ENCODE assay signal across 36 cellular contexts in the genomic region with DNA sequence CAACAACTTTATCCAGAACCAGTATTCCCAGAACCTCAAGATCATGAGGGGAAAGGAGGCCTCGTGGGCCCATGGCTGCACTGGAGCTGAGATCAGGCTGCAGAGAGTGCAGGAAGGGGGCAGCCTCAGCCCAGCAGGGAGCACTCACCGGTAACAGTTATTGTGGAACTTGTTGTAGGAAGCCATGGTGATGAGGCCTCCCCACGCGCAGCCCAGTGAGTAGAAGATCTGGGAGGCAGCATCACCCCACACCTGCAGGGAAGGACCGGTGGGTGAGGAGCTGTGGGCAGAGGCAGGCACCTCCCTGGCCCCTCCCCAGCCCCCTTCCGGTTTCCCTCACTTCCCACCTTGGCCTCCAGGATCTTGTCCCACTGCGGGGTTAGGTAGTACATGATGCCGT.
"Had no signal": no experiment of that assay in that cellular context is flagged by ENCODE, and none has a peak within 500 bp of the region (broad histone marks: within the 10 kb centered on the region; RNA-seq: fewer than 3 reads in every experiment).

No MANE protein-coding gene starts in this region.

- H3K27me3 Mint-ChIP-seq: activated B cell treated with CpG ODN at 0.5 μM for 24 hours; activated CD4-positive, alpha-beta memory T cell treated with anti-CD3 and anti-CD28 coated beads for 36 hours; activated CD4-positive, alpha-beta T cell treated with anti-CD3 and anti-CD28 coated beads, Interleukin-2, amount 10 ng/mL, durations not matched to agents 24 days and 14 days; activated CD8-positive, alpha-beta T cell treated with anti-CD3 and anti-CD28 coated beads for 36 hours; activated naive CD8-positive, alpha-beta T cell treated with anti-CD3 and anti-CD28 coated beads for 36 hours; activated T-helper 17 cell treated with anti-CD3 and anti-CD28 coated beads, Interleukin-2, amount 50 U/mL, for 72 hours had no signal

- ATAC-seq: activated CD8-positive, alpha-beta T cell treated with anti-CD3 and anti-CD28 coated beads for 36 hours; activated naive CD4-positive, alpha-beta T cell treated with anti-CD3 and anti-CD28 coated beads, Interleukin-2, amount 50 U/mL, for 72 hours; activated T-cell treated with anti-CD3 and anti-CD28 coated beads, Interleukin-2, amount 50 U/mL, for 4 hours; activated T-cell treated with anti-CD3 and anti-CD28 coated beads, Interleukin-2, amount 50 U/mL, for 72 hours; activated T-helper 17 cell treated with anti-CD3 and anti-CD28 coated beads, Interleukin-2, amount 50 U/mL, for 72 hours; body of pancreas had no signal

- H3K9me3 Mint-ChIP-seq: activated B cell treated with CpG ODN at 0.5 μM for 24 hours; activated CD4-positive, alpha-beta memory T cell treated with anti-CD3 and anti-CD28 coated beads for 36 hours; activated CD4-positive, alpha-beta T cell treated with anti-CD3 and anti-CD28 coated beads, Interleukin-2, amount 10 ng/mL, durations not matched to agents 24 days and 14 days; activated CD8-positive, alpha-beta T cell treated with anti-CD3 and anti-CD28 coated beads for 36 hours; activated naive CD4-positive, alpha-beta T cell treated with anti-CD3 and anti-CD28 coated beads for 36 hours; activated naive CD4-positive, alpha-beta T cell treated with anti-CD3 and anti-CD28 coated beads, Interleukin-2, amount 50 U/mL, for 72 hours; activated naive CD8-positive, alpha-beta T cell treated with anti-CD3 and anti-CD28 coated beads for 36 hours; activated T-cell treated with anti-CD3 and anti-CD28 coated beads, Interleukin-2, amount 50 U/mL, for 4 hours; activated T-cell treated with anti-CD3 and anti-CD28 coated beads, Interleukin-2, amount 50 U/mL, for 72 hours; activated T-helper 1 cell treated with anti-CD3 and anti-CD28 coated beads, Interleukin-12 subunit alpha, Interleukin-12 subunit beta, Interleukin-2, Interleukin-4 antibody, amounts not matched to agents 30 ng/mL and 10 ng/mL and 1 ng/mL, durations not matched to agents 14 hours and 24 hours and 36 hours; activated T-helper 17 cell treated with anti-CD3 and anti-CD28 coated beads, Interleukin-2, amount 50 U/mL, for 72 hours; T-helper 1 cell treated with Interleukin-12 subunit alpha and Interleukin-12 subunit beta and Interleukin-4 antibody, amounts not matched to agents 30 μg/mL and 1 μg/mL, for 36 hours; T-helper 2 cell treated with Interferon-gamma antibody and Interleukin-4, amounts not matched to agents 5 μg/mL and 100 μg/mL, for 36 hours had no signal

- H3K27ac ChIP-seq: adrenal gland, body of pancreas, brain microvascular endothelial cell, breast epithelium, VCaP had no signal

- H3K9me3 ChIP-seq: adrenal gland, body of pancreas, breast epithelium had no signal

- H3K4me3 Mint-ChIP-seq: activated B cell treated with CpG ODN at 0.5 μM for 24 hours; activated CD4-positive, alpha-beta memory T cell treated with anti-CD3 and anti-CD28 coated beads for 36 hours; activated CD4-positive, alpha-beta T cell treated with anti-CD3 and anti-CD28 coated beads, Interleukin-2, amount 10 ng/mL, durations not matched to agents 24 days and 14 days; activated CD8-positive, alpha-beta T cell treated with anti-CD3 and anti-CD28 coated beads for 36 hours; activated naive CD4-positive, alpha-beta T cell treated with anti-CD3 and anti-CD28 coated beads for 36 hours; activated naive CD8-positive, alpha-beta T cell treated with anti-CD3 and anti-CD28 coated beads for 36 hours; activated T-cell treated with anti-CD3 and anti-CD28 coated beads, Interleukin-2, amount 50 U/mL, for 4 hours; activated T-cell treated with anti-CD3 and anti-CD28 coated beads, Interleukin-2, amount 50 U/mL, for 72 hours; activated T-helper 1 cell treated with anti-CD3 and anti-CD28 coated beads, Interleukin-12 subunit alpha, Interleukin-12 subunit beta, Interleukin-2, Interleukin-4 antibody, amounts not matched to agents 30 ng/mL and 10 ng/mL and 1 ng/mL, durations not matched to agents 14 hours and 24 hours and 36 hours; activated T-helper 17 cell treated with anti-CD3 and anti-CD28 coated beads, Interleukin-2, amount 50 U/mL, for 72 hours; T-helper 1 cell treated with Interleukin-12 subunit alpha and Interleukin-12 subunit beta and Interleukin-4 antibody, amounts not matched to agents 30 μg/mL and 1 μg/mL, for 36 hours; T-helper 2 cell treated with Interferon-gamma antibody and Interleukin-4, amounts not matched to agents 5 μg/mL and 100 μg/mL, for 36 hours had no signal

- H3K27me3 ChIP-seq: adrenal gland, body of pancreas, brain microvascular endothelial cell, breast epithelium had no signal

- H3K4me1 Mint-ChIP-seq: activated B cell treated with CpG ODN at 0.5 μM for 24 hours; activated T-helper 17 cell treated with anti-CD3 and anti-CD28 coated beads, Interleukin-2, amount 50 U/mL, for 72 hours had no signal

- FAIRE-seq: astrocyte, TTC549 had no signal

- DNase-seq: activated B cell treated with CpG ODN at 0.5 μM for 24 hours; activated CD4-positive, alpha-beta memory T cell treated with anti-CD3 and anti-CD28 coated beads for 36 hours; activated CD4-positive, alpha-beta T cell treated with anti-CD3 and anti-CD28 coated beads for 4 hours; activated CD4-positive, alpha-beta T cell treated with anti-CD3 and anti-CD28 coated beads, Interleukin-2, amount 10 ng/mL, durations not matched to agents 24 days and 14 days; activated CD4-positive, alpha-beta T cell treated with anti-CD3 and anti-CD28 coated beads, Interleukin-2, amount 50 U/mL, for 1 hour; activated CD4-positive, alpha-beta T cell treated with anti-CD3 and anti-CD28 coated beads, Interleukin-2, amount 50 U/mL, for 4 hours; activated CD4-positive, CD25-positive, alpha-beta regulatory T cell treated with anti-CD3 and anti-CD28 coated beads, Interleukin-2, amount 50 U/mL, for 72 hours; activated CD8-positive, alpha-beta memory T cell treated with anti-CD3 and anti-CD28 coated beads, Interleukin-2, amount 50 U/mL, for 4 hours; activated CD8-positive, alpha-beta T cell treated with anti-CD3 and anti-CD28 coated beads for 36 hours; activated effector memory CD4-positive, alpha-beta T cell treated with anti-CD3 and anti-CD28 coated beads, Interleukin-2, amount 50 U/mL, for 16 hours; activated gamma-delta T cell treated with Interleukin-2 at 50 U/mL for 16 hours; activated naive CD4-positive, alpha-beta T cell; activated naive CD4-positive, alpha-beta T cell treated with anti-CD3 and anti-CD28 coated beads for 36 hours; activated naive CD4-positive, alpha-beta T cell treated with anti-CD3 and anti-CD28 coated beads, Interleukin-2, amount 50 U/mL, for 16 hours; activated naive CD8-positive, alpha-beta T cell treated with anti-CD3 and anti-CD28 coated beads for 36 hours; activated T-cell treated with anti-CD3 and anti-CD28 coated beads for 4 hours; activated T-cell treated with anti-CD3 and anti-CD28 coated beads, Interleukin-2, amount 50 U/mL, for 1 hour; activated T-cell treated with anti-CD3 and anti-CD28 coated beads, Interleukin-2, amount 50 U/mL, for 4 hours; activated T-cell treated with anti-CD3 and anti-CD28 coated beads, Interleukin-2, amount 50 U/mL, for 72 hours; adrenal gland; amniotic stem cell; body of pancreas; brain microvascular endothelial cell; central memory CD4-positive, alpha-beta T cell; T-helper 1 cell; T-helper 2 cell; T-helper 9 cell had no signal

- H3K27ac Mint-ChIP-seq: activated B cell treated with CpG ODN at 0.5 μM for 24 hours; activated CD4-positive, alpha-beta memory T cell treated with anti-CD3 and anti-CD28 coated beads for 36 hours; activated CD4-positive, alpha-beta T cell treated with anti-CD3 and anti-CD28 coated beads, Interleukin-2, amount 10 ng/mL, durations not matched to agents 24 days and 14 days; activated CD8-positive, alpha-beta T cell treated with anti-CD3 and anti-CD28 coated beads for 36 hours; activated naive CD4-positive, alpha-beta T cell treated with anti-CD3 and anti-CD28 coated beads for 36 hours; activated naive CD4-positive, alpha-beta T cell treated with anti-CD3 and anti-CD28 coated beads, Interleukin-2, amount 50 U/mL, for 72 hours; activated naive CD8-positive, alpha-beta T cell treated with anti-CD3 and anti-CD28 coated beads for 36 hours; activated T-cell treated with anti-CD3 and anti-CD28 coated beads, Interleukin-2, amount 50 U/mL, for 72 hours; activated T-helper 1 cell treated with anti-CD3 and anti-CD28 coated beads, Interleukin-12 subunit alpha, Interleukin-12 subunit beta, Interleukin-2, Interleukin-4 antibody, amounts not matched to agents 30 ng/mL and 10 ng/mL and 1 ng/mL, durations not matched to agents 14 hours and 24 hours and 36 hours; activated T-helper 17 cell treated with anti-CD3 and anti-CD28 coated beads, Interleukin-2, amount 50 U/mL, for 72 hours; T-helper 1 cell treated with Interleukin-12 subunit alpha and Interleukin-12 subunit beta and Interleukin-4 antibody, amounts not matched to agents 30 μg/mL and 1 μg/mL, for 36 hours; T-helper 2 cell treated with Interferon-gamma antibody and Interleukin-4, amounts not matched to agents 5 μg/mL and 100 μg/mL, for 36 hours had no signal

- H3K4me3 ChIP-seq: adrenal gland, body of pancreas, breast epithelium had no signal

- H3K36me3 Mint-ChIP-seq: activated naive CD4-positive, alpha-beta T cell treated with anti-CD3 and anti-CD28 coated beads, Interleukin-2, amount 50 U/mL, for 72 hours had no signal

- H3K4me1 ChIP-seq: breast epithelium had no signal

- H3K36me3 ChIP-seq: brain microvascular endothelial cell, breast epithelium had no signal
